Comparison of ENCODE assay signal across 15 cellular contexts in the genomic region with DNA sequence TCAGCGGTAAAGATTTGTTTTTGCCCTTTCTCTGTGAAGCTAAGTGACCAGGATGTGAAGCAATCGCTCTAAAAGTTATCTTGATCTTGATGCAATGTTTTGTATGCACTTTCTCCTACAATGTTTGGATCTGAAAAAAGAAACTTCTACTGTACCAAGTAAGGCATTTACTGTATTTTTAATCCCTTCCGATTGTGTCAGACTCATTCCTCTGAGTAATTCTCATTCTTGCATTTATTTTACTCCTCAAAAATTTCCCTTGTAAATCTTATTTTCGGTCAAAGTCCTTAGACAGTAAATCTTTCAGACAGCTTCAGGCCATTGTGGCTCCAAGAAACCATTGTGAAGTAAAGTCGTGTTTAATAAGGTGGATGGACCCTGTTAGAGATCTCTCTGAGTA.
A peak's percentile ranks its signal among the peaks of the same experiment; 100 is the strongest.
DNase-seq lines count a peak whose midpoint lies in the region; ATAC-seq and TF ChIP-seq lines count a peak whose summit lies in the region.
"Had no signal": no experiment of that assay in that cellular context is flagged by ENCODE, and none has a peak within 500 bp of the region (broad histone marks: within the 10 kb centered on the region; RNA-seq: fewer than 3 reads in every experiment).

No MANE protein-coding gene starts in this region.

- H3K27ac Mint-ChIP-seq in HFFc6, result peak overlapping the region; percentile 55; the same call in 1 of the 2 replicates
- H3K27ac Mint-ChIP-seq: activated B cell treated with CpG ODN at 0.5 μM for 24 hours; activated naive CD8-positive, alpha-beta T cell treated with anti-CD3 and anti-CD28 coated beads, Interleukin-2, amount 10 ng/mL, durations not matched to agents 7 days and 5 days had no signal

- H3K9ac ChIP-seq in adipocyte (ENCODE audit: low read length), result peak overlapping the region; percentile 61
- H3K9ac ChIP-seq: SK-N-SH had no signal

- H3K36me3 ChIP-seq in ACC112 (ENCODE audit: insufficient read depth, low read length) (no peaks in the 10 kb centered on the region), adipocyte (ENCODE audit: control insufficient read depth, insufficient read depth, low read length, severe bottlenecking) (no peaks in the 10 kb centered on the region)
- H3K36me3 ChIP-seq: pancreas, tibial nerve had no signal

- H3K27ac ChIP-seq in ACC112 (ENCODE audit: low read depth, low read length) (peak overlapping the region; percentile 41), caudate nucleus (ENCODE audit: low read depth, low read length) (no peak overlapping the region)
- H3K27ac ChIP-seq: pancreas, tibial nerve had no signal

- H3K36me3 Mint-ChIP-seq in HFFc6 (ENCODE audit: low read depth), result no peaks in the 10 kb centered on the region

- ATAC-seq in HG02970 (IDR thresholded peaks at IDR 0.05; ENCODE audit: low FRiP score, unreplicated experiment) (no peak), HG03108 (IDR thresholded peaks at IDR 0.05; ENCODE audit: unreplicated experiment) (no peak)

- H3K4me3 ChIP-seq in ACC112 (ENCODE audit: low read depth, low read length) (peak overlapping the region; percentile 37), adipocyte (ENCODE audit: low read length) (peak overlapping the region; percentile 66)
- H3K4me3 ChIP-seq: pancreas, tibial nerve had no signal

- H3K4me3 Mint-ChIP-seq in HFFc6, result no peak overlapping the region
- H3K4me3 Mint-ChIP-seq: activated B cell treated with CpG ODN at 0.5 μM for 24 hours; activated naive CD8-positive, alpha-beta T cell treated with anti-CD3 and anti-CD28 coated beads, Interleukin-2, amount 10 ng/mL, durations not matched to agents 7 days and 5 days had no signal

- H3K27me3 Mint-ChIP-seq in HFFc6 (ENCODE audit: insufficient read depth), result peaks cover 1% of the 10 kb centered on the region; the same call in 1 of the 2 replicates
- H3K27me3 Mint-ChIP-seq: activated B cell treated with CpG ODN at 0.5 μM for 24 hours; activated naive CD8-positive, alpha-beta T cell treated with anti-CD3 and anti-CD28 coated beads, Interleukin-2, amount 10 ng/mL, durations not matched to agents 7 days and 5 days had no signal

- peak overlapping the region; percentile 36 for H2AFZ ChIP-seq in ACC112 (ENCODE audit: low read length, unreplicated experiment)

- peak; percentile 28 for DNase-seq in HFFc6
- peak; percentile 69 for DNase-seq in adipocyte (ENCODE audit: low read depth)
- DNase-seq in kidney tubule cell (ENCODE audit: low spot score), result peak; percentile 2
- DNase-seq in GM20000 (ENCODE audit: low spot score), result no peak
- no peak for DNase-seq in caudate nucleus (lab: John Stamatoyannopoulos, UW)
- DNase-seq: activated B cell treated with CpG ODN at 0.5 μM for 24 hours; activated naive CD8-positive, alpha-beta T cell treated with anti-CD3 and anti-CD28 coated beads, Interleukin-2, amount 10 ng/mL, durations not matched to agents 7 days and 5 days; MM.1S; NCI-H2081; pancreas; SK-N-SH had no signal

- peaks cover 10% of the 10 kb centered on the region for H3K4me1 Mint-ChIP-seq in HFFc6 (ENCODE audit: low read depth)
- H3K4me1 Mint-ChIP-seq: activated B cell treated with CpG ODN at 0.5 μM for 24 hours; activated naive CD8-positive, alpha-beta T cell treated with anti-CD3 and anti-CD28 coated beads, Interleukin-2, amount 10 ng/mL, durations not matched to agents 7 days and 5 days had no signal

- H3K4me1 ChIP-seq in ACC112 (ENCODE audit: control insufficient read depth, insufficient read depth, low read length, unreplicated experiment) (peaks cover 11% of the 10 kb centered on the region), adipocyte (ENCODE audit: control insufficient read depth, insufficient read depth, low read length) (peaks cover 15% of the 10 kb centered on the region)
- H3K4me1 ChIP-seq: pancreas had no signal

- TF ChIP-seq CTCF in HFFc6 (IDR thresholded peaks at IDR 0.05) (no peak), GM20000 (IDR thresholded peaks at IDR 0.05; ENCODE audit: extremely low read depth, missing control alignments) (no peak)

- no peaks in the 10 kb centered on the region for H3K9me3 ChIP-seq in adipocyte (ENCODE audit: control insufficient read depth, low read length)
- H3K9me3 ChIP-seq: pancreas, SK-N-SH, tibial nerve had no signal

- H3K27me3 ChIP-seq in ACC112 (ENCODE audit: insufficient read depth, low read length), result no peaks in the 10 kb centered on the region
- H3K27me3 ChIP-seq in adipocyte (replicated peaks; ENCODE audit: control insufficient read depth, insufficient read depth, low read length), result no peaks in the 10 kb centered on the region
- H3K27me3 ChIP-seq: pancreas, tibial nerve had no signal

- H3K79me2 ChIP-seq in ACC112 (ENCODE audit: control insufficient read depth, insufficient read depth, low read length, unreplicated experiment), result no peaks in the 10 kb centered on the region

- H3K9me3 Mint-ChIP-seq in HFFc6, result no peaks in the 10 kb centered on the region
- H3K9me3 Mint-ChIP-seq: activated B cell treated with CpG ODN at 0.5 μM for 24 hours had no signal

Comparison
In these comparisons a context has a peak if more than half of its experiments do, and no peak if none do; other contexts are left out.
1. DNase-seq: peak in HFFc6 (single experiment), adipocyte (single experiment) and kidney tubule cell (single experiment); none in GM20000 (single experiment) and caudate nucleus (0 of 61).